Comparison of ENCODE assay signal across 13 cellular contexts in the genomic region with DNA sequence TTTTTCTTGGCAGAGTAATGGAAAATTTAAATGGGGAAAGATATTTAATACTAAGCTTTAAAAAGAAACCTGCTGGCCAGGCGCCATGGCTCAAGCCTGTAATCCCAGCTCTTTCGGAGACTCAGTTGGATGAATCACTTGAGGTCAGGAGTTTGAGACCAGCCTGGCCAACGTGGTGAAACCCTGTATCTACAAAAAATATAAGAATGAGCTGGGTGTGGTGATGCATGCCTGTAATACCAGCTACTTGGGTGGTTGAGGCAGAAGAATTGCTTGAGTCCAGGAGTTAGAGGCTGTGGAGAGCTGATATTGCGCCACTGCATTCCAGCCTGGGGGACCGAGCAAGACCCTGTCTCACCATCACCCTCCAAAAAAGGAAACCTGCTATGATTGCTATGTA. TPM values are rescaled to one million over a fixed set of nuclear protein-coding genes. Genes with fewer than 3 reads are reported as not detected.
DNase-seq lines count a peak whose midpoint lies in the region; ATAC-seq and TF ChIP-seq lines count a peak whose summit lies in the region.
"Had no signal": no experiment of that assay in that cellular context is flagged by ENCODE, and none has a peak within 500 bp of the region (broad histone marks: within the 10 kb centered on the region; RNA-seq: fewer than 3 reads in every experiment).

No MANE protein-coding gene starts in this region.

- H3K4me1 Mint-ChIP-seq in type B pancreatic cell (ENCODE audit: unreplicated experiment), result no peaks in the 10 kb centered on the region

- ATAC-seq in SK-N-SH treated with all-trans-retinoic acid at 6 μM for 48 hours, result peak; percentile 72
- ATAC-seq in HG03460 (IDR thresholded peaks at IDR 0.05; ENCODE audit: unreplicated experiment), result no peak
- ATAC-seq: natural killer cell, sciatic nerve had no signal

- peaks cover 28% of the 10 kb centered on the region for H3K36me3 Mint-ChIP-seq in type B pancreatic cell

- TF ChIP-seq CTCF in fibroblast of pulmonary artery (IDR thresholded peaks at IDR 0.05; ENCODE audit: low read length, missing control alignments), result no peak
- TF ChIP-seq CTCF in type B pancreatic cell (conservative IDR thresholded peaks at IDR 0.05), result no peak

- H3K27me3 Mint-ChIP-seq in type B pancreatic cell, result no peaks in the 10 kb centered on the region
- H3K27me3 Mint-ChIP-seq: dendritic cell treated with granulocyte-macrophage colony-stimulating factor and Interleukin-4, amounts not matched to agents 40 ng/mL and 50 ng/mL, for 4 days had no signal

- no peaks in the 10 kb centered on the region for H3K9me3 Mint-ChIP-seq in type B pancreatic cell
- H3K9me3 Mint-ChIP-seq: dendritic cell treated with granulocyte-macrophage colony-stimulating factor and Interleukin-4, amounts not matched to agents 40 ng/mL and 50 ng/mL, for 4 days; natural killer cell had no signal

- no peak overlapping the region for H3K4me3 Mint-ChIP-seq in type B pancreatic cell
- H3K4me3 Mint-ChIP-seq: dendritic cell treated with granulocyte-macrophage colony-stimulating factor and Interleukin-4, amounts not matched to agents 40 ng/mL and 50 ng/mL, for 4 days; natural killer cell had no signal

- DNase-seq in H4 (ENCODE audit: low spot score), result peak; percentile 19
- peak; percentile 87 for DNase-seq in fibroblast of pulmonary artery (ENCODE audit: low read depth)
- DNase-seq in type B pancreatic cell (ENCODE audit: extremely low spot score, unreplicated experiment), result no peak
- no peak for DNase-seq in NOMO-1 treated with dmso at 0.1 percent for 144 hours (lab: John Stamatoyannopoulos, UW; ENCODE audit: unreplicated experiment)
- no peak for DNase-seq in DMS114 treated with DMSO at 0.1 percent for 48 hours (lab: John Stamatoyannopoulos, UW; ENCODE audit: unreplicated experiment)
- DNase-seq: activated CD4-positive, alpha-beta T cell treated with anti-CD3 and anti-CD28 coated beads, Interleukin-2, amount 50 U/mL, for 48 hours; activated naive CD4-positive, alpha-beta T cell; natural killer cell; NCI-H1092 had no signal

- peak overlapping the region; percentile 69 for H3K27ac Mint-ChIP-seq in type B pancreatic cell
- H3K27ac Mint-ChIP-seq: dendritic cell treated with granulocyte-macrophage colony-stimulating factor and Interleukin-4, amounts not matched to agents 40 ng/mL and 50 ng/mL, for 4 days; natural killer cell had no signal

- H3K4me3 ChIP-seq in fibroblast of pulmonary artery (replicated peaks; ENCODE audit: low read depth, low read length), result no peak overlapping the region

TF ChIP-seq in SK-N-SH treated with all-trans-retinoic acid at 6 μM for 48 hours, 23 proteins besides CTCF, POLR2A, EP300 and RAD21:
- TF ChIP-seq, protein P1, sequence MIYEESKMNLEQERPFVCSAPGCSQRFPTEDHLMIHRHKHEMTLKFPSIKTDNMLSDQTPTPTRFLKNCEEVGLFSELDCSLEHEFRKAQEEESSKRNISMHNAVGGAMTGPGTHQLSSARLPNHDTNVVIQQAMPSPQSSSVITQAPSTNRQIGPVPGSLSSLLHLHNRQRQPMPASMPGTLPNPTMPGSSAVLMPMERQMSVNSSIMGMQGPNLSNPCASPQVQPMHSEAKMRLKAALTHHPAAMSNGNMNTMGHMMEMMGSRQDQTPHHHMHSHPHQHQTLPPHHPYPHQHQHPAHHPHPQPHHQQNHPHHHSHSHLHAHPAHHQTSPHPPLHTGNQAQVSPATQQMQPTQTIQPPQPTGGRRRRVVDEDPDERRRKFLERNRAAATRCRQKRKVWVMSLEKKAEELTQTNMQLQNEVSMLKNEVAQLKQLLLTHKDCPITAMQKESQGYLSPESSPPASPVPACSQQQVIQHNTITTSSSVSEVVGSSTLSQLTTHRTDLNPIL (CRISPR knock-in tag; IDR thresholded peaks at IDR 0.05; ENCODE audit: low read depth), result no peak
- TF ChIP-seq, protein P2, sequence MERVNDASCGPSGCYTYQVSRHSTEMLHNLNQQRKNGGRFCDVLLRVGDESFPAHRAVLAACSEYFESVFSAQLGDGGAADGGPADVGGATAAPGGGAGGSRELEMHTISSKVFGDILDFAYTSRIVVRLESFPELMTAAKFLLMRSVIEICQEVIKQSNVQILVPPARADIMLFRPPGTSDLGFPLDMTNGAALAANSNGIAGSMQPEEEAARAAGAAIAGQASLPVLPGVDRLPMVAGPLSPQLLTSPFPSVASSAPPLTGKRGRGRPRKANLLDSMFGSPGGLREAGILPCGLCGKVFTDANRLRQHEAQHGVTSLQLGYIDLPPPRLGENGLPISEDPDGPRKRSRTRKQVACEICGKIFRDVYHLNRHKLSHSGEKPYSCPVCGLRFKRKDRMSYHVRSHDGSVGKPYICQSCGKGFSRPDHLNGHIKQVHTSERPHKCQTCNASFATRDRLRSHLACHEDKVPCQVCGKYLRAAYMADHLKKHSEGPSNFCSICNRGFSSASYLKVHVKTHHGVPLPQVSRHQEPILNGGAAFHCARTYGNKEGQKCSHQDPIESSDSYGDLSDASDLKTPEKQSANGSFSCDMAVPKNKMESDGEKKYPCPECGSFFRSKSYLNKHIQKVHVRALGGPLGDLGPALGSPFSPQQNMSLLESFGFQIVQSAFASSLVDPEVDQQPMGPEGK (CRISPR knock-in tag; IDR thresholded peaks at IDR 0.05; ENCODE audit: borderline replicate concordance), result no peak
- no peak for TF ChIP-seq ZNF565 (CRISPR knock-in tag; conservative IDR thresholded peaks at IDR 0.05; ENCODE audit: low read depth)
- TF ChIP-seq TCF4 (CRISPR knock-in tag; IDR thresholded peaks at IDR 0.05; ENCODE audit: borderline replicate concordance), result no peak
- no peak for TF ChIP-seq SNAI2 (CRISPR knock-in tag; IDR thresholded peaks at IDR 0.05)
- no peak for TF ChIP-seq CSDC2 (CRISPR knock-in tag; IDR thresholded peaks at IDR 0.05)
- TF ChIP-seq, protein P3, sequence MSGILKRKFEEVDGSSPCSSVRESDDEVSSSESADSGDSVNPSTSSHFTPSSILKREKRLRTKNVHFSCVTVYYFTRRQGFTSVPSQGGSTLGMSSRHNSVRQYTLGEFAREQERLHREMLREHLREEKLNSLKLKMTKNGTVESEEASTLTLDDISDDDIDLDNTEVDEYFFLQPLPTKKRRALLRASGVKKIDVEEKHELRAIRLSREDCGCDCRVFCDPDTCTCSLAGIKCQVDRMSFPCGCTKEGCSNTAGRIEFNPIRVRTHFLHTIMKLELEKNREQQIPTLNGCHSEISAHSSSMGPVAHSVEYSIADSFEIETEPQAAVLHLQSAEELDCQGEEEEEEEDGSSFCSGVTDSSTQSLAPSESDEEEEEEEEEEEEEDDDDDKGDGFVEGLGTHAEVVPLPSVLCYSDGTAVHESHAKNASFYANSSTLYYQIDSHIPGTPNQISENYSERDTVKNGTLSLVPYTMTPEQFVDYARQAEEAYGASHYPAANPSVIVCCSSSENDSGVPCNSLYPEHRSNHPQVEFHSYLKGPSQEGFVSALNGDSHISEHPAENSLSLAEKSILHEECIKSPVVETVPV (CRISPR knock-in tag; IDR thresholded peaks at IDR 0.05), result no peak
- no peak for TF ChIP-seq ZFP30 (CRISPR knock-in tag; IDR thresholded peaks at IDR 0.05)
- no peak for TF ChIP-seq ARNTL (CRISPR knock-in tag; IDR thresholded peaks at IDR 0.05; ENCODE audit: borderline replicate concordance, low read depth)
- no peak for TF ChIP-seq ZFP3 (CRISPR knock-in tag; IDR thresholded peaks at IDR 0.05)
- TF ChIP-seq ISL1 (CRISPR knock-in tag; IDR thresholded peaks at IDR 0.05), result no peak
- no peak for TF ChIP-seq RARB (CRISPR knock-in tag; IDR thresholded peaks at IDR 0.05)
- TF ChIP-seq, protein P4, sequence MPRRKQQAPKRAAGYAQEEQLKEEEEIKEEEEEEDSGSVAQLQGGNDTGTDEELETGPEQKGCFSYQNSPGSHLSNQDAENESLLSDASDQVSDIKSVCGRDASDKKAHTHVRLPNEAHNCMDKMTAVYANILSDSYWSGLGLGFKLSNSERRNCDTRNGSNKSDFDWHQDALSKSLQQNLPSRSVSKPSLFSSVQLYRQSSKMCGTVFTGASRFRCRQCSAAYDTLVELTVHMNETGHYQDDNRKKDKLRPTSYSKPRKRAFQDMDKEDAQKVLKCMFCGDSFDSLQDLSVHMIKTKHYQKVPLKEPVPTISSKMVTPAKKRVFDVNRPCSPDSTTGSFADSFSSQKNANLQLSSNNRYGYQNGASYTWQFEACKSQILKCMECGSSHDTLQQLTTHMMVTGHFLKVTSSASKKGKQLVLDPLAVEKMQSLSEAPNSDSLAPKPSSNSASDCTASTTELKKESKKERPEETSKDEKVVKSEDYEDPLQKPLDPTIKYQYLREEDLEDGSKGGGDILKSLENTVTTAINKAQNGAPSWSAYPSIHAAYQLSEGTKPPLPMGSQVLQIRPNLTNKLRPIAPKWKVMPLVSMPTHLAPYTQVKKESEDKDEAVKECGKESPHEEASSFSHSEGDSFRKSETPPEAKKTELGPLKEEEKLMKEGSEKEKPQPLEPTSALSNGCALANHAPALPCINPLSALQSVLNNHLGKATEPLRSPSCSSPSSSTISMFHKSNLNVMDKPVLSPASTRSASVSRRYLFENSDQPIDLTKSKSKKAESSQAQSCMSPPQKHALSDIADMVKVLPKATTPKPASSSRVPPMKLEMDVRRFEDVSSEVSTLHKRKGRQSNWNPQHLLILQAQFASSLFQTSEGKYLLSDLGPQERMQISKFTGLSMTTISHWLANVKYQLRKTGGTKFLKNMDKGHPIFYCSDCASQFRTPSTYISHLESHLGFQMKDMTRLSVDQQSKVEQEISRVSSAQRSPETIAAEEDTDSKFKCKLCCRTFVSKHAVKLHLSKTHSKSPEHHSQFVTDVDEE (CRISPR knock-in tag; IDR thresholded peaks at IDR 0.05), result no peak
- no peak for TF ChIP-seq PPARA (CRISPR knock-in tag; IDR thresholded peaks at IDR 0.05; ENCODE audit: borderline replicate concordance)
- no peak for TF ChIP-seq TOX (CRISPR knock-in tag; IDR thresholded peaks at IDR 0.05; ENCODE audit: borderline replicate concordance)

RNA-seq across cellular contexts. Expression of a gene that starts 32.8 kb away (rescaled TPM):
- total RNA-seq in H4 (2014; rRNA removed; shearing (Covaris generic)), result 11.8 and 13.5 TPM in 2 replicates
- 26.5 and 49.9 TPM in 2 replicates for total RNA-seq in type B pancreatic cell (ENCODE audit: low replicate concordance)

RNA-seq across cellular contexts. Expression of a gene that starts 39.0 kb away (rescaled TPM):
- 48.1 and 54.7 TPM in 2 replicates for total RNA-seq in H4 (2014; rRNA removed; shearing (Covaris generic))
- total RNA-seq in type B pancreatic cell (ENCODE audit: low replicate concordance), result 33.2 and 36.8 TPM in 2 replicates

Comparison
In these comparisons a context has a peak if more than half of its experiments do, and no peak if none do; other contexts are left out.
1. DNase-seq: peak in H4 (single experiment) and fibroblast of pulmonary artery (single experiment); none in type B pancreatic cell (single experiment), NOMO-1 treated with dmso at 0.1 percent for 144 hours (single experiment) and DMS114 treated with DMSO at 0.1 percent for 48 hours (single experiment).